In genomic region chr2:169694894-169695260, GRCh38 we compare ENCODE assay signal across 8 cellular contexts. TPM values are rescaled to one million over a fixed set of nuclear protein-coding genes. Genes with fewer than 3 reads are reported as not detected.
DNase-seq lines count a peak whose midpoint lies in the region; ATAC-seq and TF ChIP-seq lines count a peak whose summit lies in the region.

No MANE protein-coding gene starts in this region.

- no peak for TF ChIP-seq CTCF in AG09309 (IDR thresholded peaks at IDR 0.05; ENCODE audit: control insufficient read depth, insufficient read depth, low read depth, low read length, missing control alignments)

- H3K36me3 Mint-ChIP-seq in IgD-negative memory B cell (peaks cover 2% of the 10 kb centered on the region), naive B cell (peaks cover 0 to 15% of the 10 kb centered on the region in 2 donors)
- peaks cover 24% of the 10 kb centered on the region for H3K36me3 Mint-ChIP-seq in central memory CD8-positive, alpha-beta T cell (ENCODE audit: insufficient read depth)

- H3K27ac Mint-ChIP-seq in IgD-negative memory B cell (peak overlapping the region; percentile 99 to 100 (median 99)), naive B cell (peak overlapping the region; percentile 98 to 100 (median 100))
- peak overlapping the region; percentile 99 for H3K27ac Mint-ChIP-seq in central memory CD8-positive, alpha-beta T cell (ENCODE audit: low read depth)

- H3K27me3 Mint-ChIP-seq in IgD-negative memory B cell = peaks cover 9% of the 10 kb centered on the region
- no peaks in the 10 kb centered on the region for H3K27me3 Mint-ChIP-seq in central memory CD8-positive, alpha-beta T cell
- peaks cover 14 to 25% (median 23%) of the 10 kb centered on the region in 3 donors for H3K27me3 Mint-ChIP-seq in naive B cell

- peak overlapping the region; percentile 97 for H3K4me3 ChIP-seq in AG09309 (ENCODE audit: control insufficient read depth, low read depth, low read length)

- peaks cover 10 to 18% (median 10%) of the 10 kb centered on the region in 3 donors for H3K4me1 Mint-ChIP-seq in IgD-negative memory B cell
- peaks cover 25% of the 10 kb centered on the region for H3K4me1 Mint-ChIP-seq in central memory CD8-positive, alpha-beta T cell
- peaks cover 6 to 22% (median 17%) of the 10 kb centered on the region in 3 donors for H3K4me1 Mint-ChIP-seq in naive B cell

- peak overlapping the region; percentile 94 to 98 (median 94) for H3K4me3 Mint-ChIP-seq in IgD-negative memory B cell
- peak overlapping the region; percentile 85 for H3K4me3 Mint-ChIP-seq in central memory CD8-positive, alpha-beta T cell
- peak overlapping the region; percentile 82 to 98 (median 94) for H3K4me3 Mint-ChIP-seq in naive B cell

- H3K9me3 Mint-ChIP-seq in IgD-negative memory B cell = peaks cover 2 to 11% (median 11%) of the 10 kb centered on the region in 3 donors
- peaks cover 11% of the 10 kb centered on the region for H3K9me3 Mint-ChIP-seq in central memory CD8-positive, alpha-beta T cell
- H3K9me3 Mint-ChIP-seq in naive B cell = peaks cover 4 to 21% (median 14%) of the 10 kb centered on the region in 7 donors

- DNase-seq in AG09309 (ENCODE audit: low read depth) = no peak
- DNase-seq in central memory CD8-positive, alpha-beta T cell (ENCODE audit: low spot score in 2 of 2) = no peak
- no peak for DNase-seq in naive B cell
- no peak for DNase-seq in SK-N-DZ (ENCODE audit: low spot score)
- no peak for DNase-seq in HK-2 (ENCODE audit: unreplicated experiment)

- no peak for ATAC-seq in central memory CD8-positive, alpha-beta T cell (replicated peaks; ENCODE audit: extremely low read depth, poor library complexity, severe bottlenecking)
- ATAC-seq in naive B cell (ENCODE audit: low read depth in 2 of 2) (no peak), GM18511 (IDR thresholded peaks at IDR 0.05; ENCODE audit: unreplicated experiment) (no peak), HG02938 (IDR thresholded peaks at IDR 0.05; ENCODE audit: unreplicated experiment) (no peak)

RNA-seq across cellular contexts. Expression of gene PHOSPHO2, which starts 0.6 kb away (rescaled TPM):
- polyA plus RNA-seq in IgD-negative memory B cell = 3.8 TPM
- 1 to 10 TPM; 5.7 to 8.6 (median 7.0) TPM for polyA plus RNA-seq in naive B cell (ENCODE audit: low read depth in 6 of 6)
- 16.3 and 17.1 TPM in 2 replicates for polyA plus RNA-seq in SK-N-DZ (2014; cell fraction: cytosol; rRNA removed)
- polyA plus RNA-seq in SK-N-DZ (2014; cell fraction: nucleus; rRNA removed) = 12.4 and 15.1 TPM in 2 replicates

RNA-seq across cellular contexts. Expression of gene CFAP210, which starts 0.7 kb away (rescaled TPM):
- polyA plus RNA-seq in IgD-negative memory B cell (not detected), naive B cell (ENCODE audit: low read depth in 6 of 6) (not detected)
- polyA plus RNA-seq in SK-N-DZ (2014; cell fraction: cytosol; rRNA removed) = 0.07 and 0.09 TPM in 2 replicates
- 0.12 and 0.44 TPM in 2 replicates for polyA plus RNA-seq in SK-N-DZ (2014; cell fraction: nucleus; rRNA removed)

RNA-seq across cellular contexts. Expression of gene KLHL23, which starts 38.8 kb away (rescaled TPM):
- 1.8 TPM for polyA plus RNA-seq in IgD-negative memory B cell
- polyA plus RNA-seq in naive B cell (ENCODE audit: low read depth in 6 of 6) = 1 to 10 TPM in 3 of 6 donors, under 1 TPM in 2, not detected in 1; 0.87 to 3.8 (median 2.4) TPM
- polyA plus RNA-seq in SK-N-DZ (2014; cell fraction: cytosol; rRNA removed) = 62.3 and 65.3 TPM in 2 replicates
- polyA plus RNA-seq in SK-N-DZ (2014; cell fraction: nucleus; rRNA removed) = 19.6 and 36.5 TPM in 2 replicates
